8 cellular contexts compared by ENCODE assay signal in genomic region chr2:174395284-174395968, GRCh38. TPM values are rescaled to one million over a fixed set of nuclear protein-coding genes. Genes with fewer than 3 reads are reported as not detected.
DNase-seq lines count a peak whose midpoint lies in the region; ATAC-seq, FAIRE-seq and TF ChIP-seq lines count a peak whose summit lies in the region.

SCRN3 (plus strand) TSS chr2:174395730; CDS start chr2:174398284, 2,554 bp downstream.

- no peaks in the 10 kb centered on the region for H3K27me3 Mint-ChIP-seq in T-helper 1 cell treated with Interleukin-12 subunit alpha and Interleukin-12 subunit beta and Interleukin-4 antibody, amounts not matched to agents 30 μg/mL and 1 μg/mL, for 36 hours (ENCODE audit: low read depth)
- H3K27me3 Mint-ChIP-seq in progenitor cell of endocrine pancreas: no peaks in the 10 kb centered on the region

- intact Hi-C loops in left ventricle myocardium inferior (cut with micrococcal nuclease): no loop called here

- peak within 1 kb of the TSS; percentile 94 for H3K27ac Mint-ChIP-seq in T-helper 1 cell treated with Interleukin-12 subunit alpha and Interleukin-12 subunit beta and Interleukin-4 antibody, amounts not matched to agents 30 μg/mL and 1 μg/mL, for 36 hours
- peak within 1 kb of the TSS; percentile 99 for H3K27ac Mint-ChIP-seq in progenitor cell of endocrine pancreas

- H3K4me1 ChIP-seq in left ventricle myocardium inferior: peaks cover 45% of the 10 kb centered on the region

- H3K9me3 Mint-ChIP-seq in T-helper 1 cell treated with Interleukin-12 subunit alpha and Interleukin-12 subunit beta and Interleukin-4 antibody, amounts not matched to agents 30 μg/mL and 1 μg/mL, for 36 hours: no peaks in the 10 kb centered on the region
- H3K9me3 Mint-ChIP-seq in progenitor cell of endocrine pancreas (ENCODE audit: low read depth): no peaks in the 10 kb centered on the region

- H3K4me1 Mint-ChIP-seq in T-helper 1 cell treated with Interleukin-12 subunit alpha and Interleukin-12 subunit beta and Interleukin-4 antibody, amounts not matched to agents 30 μg/mL and 1 μg/mL, for 36 hours (ENCODE audit: low read depth): peaks cover 27% of the 10 kb centered on the region
- peaks cover 13% of the 10 kb centered on the region for H3K4me1 Mint-ChIP-seq in progenitor cell of endocrine pancreas (ENCODE audit: low read depth)

- H3K4me3 ChIP-seq in left ventricle myocardium inferior: peak within 1 kb of the TSS; percentile 84

- peak; percentile 98 for ATAC-seq in HG02763 (IDR thresholded peaks at IDR 0.05; ENCODE audit: unreplicated experiment)

- DNase-seq in GM12891 (ENCODE audit: insufficient read length, low spot score): peak; percentile 74
- peak; percentile 79 for DNase-seq in NCI-H1436 (lab: John Stamatoyannopoulos, UW)
- peak; percentile 59 for DNase-seq in amniotic stem cell (lab: John Stamatoyannopoulos, UW)
- DNase-seq in left ventricle myocardium inferior: peak; percentile 65
- DNase-seq in progenitor cell of endocrine pancreas (ENCODE audit: low spot score, unreplicated experiment): peak; percentile 86
- peak; percentile 80 for DNase-seq in ureter (ENCODE audit: low spot score)

- no peak for TF ChIP-seq CTCF in left ventricle myocardium inferior (IDR thresholded peaks at IDR 0.05; ENCODE audit: borderline replicate concordance)
- no peak for TF ChIP-seq CTCF in progenitor cell of endocrine pancreas (IDR thresholded peaks at IDR 0.05; ENCODE audit: unreplicated experiment)

- H3K27me3 ChIP-seq in left ventricle myocardium inferior (ENCODE audit: low read depth): no peaks in the 10 kb centered on the region

- peaks cover 13% of the 10 kb centered on the region for H3K36me3 Mint-ChIP-seq in T-helper 1 cell treated with Interleukin-12 subunit alpha and Interleukin-12 subunit beta and Interleukin-4 antibody, amounts not matched to agents 30 μg/mL and 1 μg/mL, for 36 hours (ENCODE audit: low read depth)
- peaks cover 3% of the 10 kb centered on the region for H3K36me3 Mint-ChIP-seq in progenitor cell of endocrine pancreas (ENCODE audit: insufficient read depth)

- H3K4me3 Mint-ChIP-seq in T-helper 1 cell treated with Interleukin-12 subunit alpha and Interleukin-12 subunit beta and Interleukin-4 antibody, amounts not matched to agents 30 μg/mL and 1 μg/mL, for 36 hours: peak within 1 kb of the TSS; percentile 94
- H3K4me3 Mint-ChIP-seq in progenitor cell of endocrine pancreas (ENCODE audit: low read depth): peak within 1 kb of the TSS; percentile 93

- FAIRE-seq in GM12891 (lab: Jason Lieb, UNC): peak; percentile 96

- H3K27ac ChIP-seq in left ventricle myocardium inferior (replicated peaks): peak within 1 kb of the TSS; percentile 84

- TF ChIP-seq POLR2A in GM12891 (IDR thresholded peaks at IDR 0.05; ENCODE audit: low read depth, low read length): peak; percentile 71

- no peaks in the 10 kb centered on the region for H3K9me3 ChIP-seq in left ventricle myocardium inferior (replicated peaks)

- peaks cover 8% of the 10 kb centered on the region for H3K36me3 ChIP-seq in left ventricle myocardium inferior

TF ChIP-seq in GM12891, 5 proteins besides CTCF, POLR2A, EP300 and RAD21:
- TF ChIP-seq POLR2AphosphoS5 (IDR thresholded peaks at IDR 0.05; ENCODE audit: low read depth, low read length): peak; percentile 76
- peak; percentile 45; the same call in 1 of the 2 replicates for TF ChIP-seq TAF1 (IDR thresholded peaks at IDR 0.05; ENCODE audit: low read depth, low read length)
- 0 out of 2 replicates have a peak, but pooled peaks have one; percentile 17 for TF ChIP-seq POU2F2 (IDR thresholded peaks at IDR 0.05; ENCODE audit: low read depth, low read length)
- 0 out of 2 replicates have a peak, but pooled peaks have one; percentile 27 for TF ChIP-seq SPI1 (IDR thresholded peaks at IDR 0.05; ENCODE audit: low read depth, low read length)
- no peak for TF ChIP-seq PAX5 (IDR thresholded peaks at IDR 0.05; ENCODE audit: insufficient read depth, low read length, severe bottlenecking)

RNA-seq across cellular contexts. Expression of gene SCRN3, which starts in this region (rescaled TPM):
- 8.4 TPM for polyA plus RNA-seq in GM12891 (2012; ENCODE audit: low read depth, missing spikeins)
- total RNA-seq in left ventricle myocardium inferior (47.6 TPM), progenitor cell of endocrine pancreas (14.3 and 18.0 TPM in 2 replicates), ureter (27.5 TPM)

Comparison
In these comparisons a context has a peak if more than half of its experiments do, and no peak if none do; other contexts are left out.
1. Peak in every context shown above with its lines: DNase-seq, ATAC-seq, H3K4me3 ChIP-seq and H3K27ac ChIP-seq.